ENCODE assay signal across 12 cellular contexts in genomic region chr2:143182649-143183048, GRCh38. TPM values are rescaled to one million over a fixed set of nuclear protein-coding genes. Genes with fewer than 3 reads are reported as not detected.
"Had no signal": no experiment of that assay in that cellular context is flagged by ENCODE, and none has a peak within 500 bp of the region (broad histone marks: within the 10 kb centered on the region; RNA-seq: fewer than 3 reads in every experiment).

No MANE protein-coding gene starts in this region.

- DNase-seq: activated CD4-positive, CD25-positive, alpha-beta regulatory T cell treated with anti-CD3 and anti-CD28 coated beads, Interleukin-2, amount 50 U/mL, for 72 hours; activated CD8-positive, alpha-beta T cell treated with anti-CD3 and anti-CD28 coated beads, Interleukin-2, amount 10 ng/mL, durations not matched to agents 7 days and 5 days; activated naive CD4-positive, alpha-beta T cell treated with anti-CD3 and anti-CD28 coated beads, Interleukin-2, amount 10 ng/mL, durations not matched to agents 7 days and 5 days; dermis blood vessel endothelial cell; hippocampal formation; psoas muscle; right lobe of liver; stimulated activated naive B cell treated with anti-CD40 and anti-IgM and Interleukin-4, amounts not matched to agents 10 μg/mL and 1 μg/mL and 100 μg/mL, for 72 hours; trophoblast cell had no signal

- H3K27me3 ChIP-seq: right lobe of liver had no signal

- H3K4me3 ChIP-seq: lung, psoas muscle, right lobe of liver had no signal

- H3K36me3 ChIP-seq: right lobe of liver had no signal

- H3K9me3 ChIP-seq: psoas muscle, right lobe of liver had no signal

- H3K27me3 Mint-ChIP-seq: activated naive CD4-positive, alpha-beta T cell treated with anti-CD3 and anti-CD28 coated beads, Interleukin-2, amount 10 ng/mL, durations not matched to agents 7 days and 5 days; stimulated activated naive B cell treated with anti-CD40 and anti-IgM and Interleukin-4, amounts not matched to agents 10 μg/mL and 1 μg/mL and 100 μg/mL, for 72 hours had no signal

- ATAC-seq: activated CD8-positive, alpha-beta T cell treated with anti-CD3 and anti-CD28 coated beads, Interleukin-2, amount 10 ng/mL, durations not matched to agents 7 days and 5 days; psoas muscle; right lobe of liver; stimulated activated naive B cell treated with anti-CD40 and anti-IgM and Interleukin-4, amounts not matched to agents 10 μg/mL and 1 μg/mL and 100 μg/mL, for 72 hours had no signal

- H3K4me1 ChIP-seq: psoas muscle, right lobe of liver had no signal

- H3K27ac ChIP-seq: psoas muscle, right lobe of liver had no signal

- H3K27ac Mint-ChIP-seq: activated naive CD4-positive, alpha-beta T cell treated with anti-CD3 and anti-CD28 coated beads, Interleukin-2, amount 10 ng/mL, durations not matched to agents 7 days and 5 days; activated T-helper 2 cell treated with anti-CD3 and anti-CD28 coated beads, Interferon-gamma antibody, Interleukin-2, Interleukin-4, amounts not matched to agents 10 μg/mL and 5 μg/mL and 100 μg/mL, durations not matched to agents 14 hours and 24 hours and 36 hours; nephron; stimulated activated naive B cell treated with anti-CD40 and anti-IgM and Interleukin-4, amounts not matched to agents 10 μg/mL and 1 μg/mL and 100 μg/mL, for 72 hours had no signal

- H3K4me3 Mint-ChIP-seq: activated CD8-positive, alpha-beta T cell treated with anti-CD3 and anti-CD28 coated beads, Interleukin-2, amount 10 ng/mL, durations not matched to agents 7 days and 5 days; activated naive CD4-positive, alpha-beta T cell treated with anti-CD3 and anti-CD28 coated beads, Interleukin-2, amount 10 ng/mL, durations not matched to agents 7 days and 5 days; nephron; stimulated activated naive B cell treated with anti-CD40 and anti-IgM and Interleukin-4, amounts not matched to agents 10 μg/mL and 1 μg/mL and 100 μg/mL, for 72 hours had no signal

- H3K4me1 Mint-ChIP-seq: nephron had no signal

RNA-seq across cellular contexts. Expression of gene ARHGAP15, which starts 53.4 kb away (rescaled TPM):
- total RNA-seq: dermis blood vessel endothelial cell had no signal
